ENCODE assay signal across 16 cellular contexts in genomic region chr12:120370343-120371243, GRCh38. TPM values are rescaled to one million over a fixed set of nuclear protein-coding genes. Genes with fewer than 3 reads are reported as not detected.
DNase-seq lines count a peak whose midpoint lies in the region; ATAC-seq, FAIRE-seq and TF ChIP-seq lines count a peak whose summit lies in the region.
"Had no signal": no experiment of that assay in that cellular context is flagged by ENCODE, and none has a peak within 500 bp of the region (broad histone marks: within the 10 kb centered on the region; RNA-seq: fewer than 3 reads in every experiment).

No MANE protein-coding gene starts in this region.

- peaks cover 2% of the 10 kb centered on the region for H3K79me1 ChIP-seq in H9 (ENCODE audit: insufficient read depth, low read depth, low read length, poor library complexity, severe bottlenecking)

- H4K20me1 ChIP-seq in H9 (ENCODE audit: control insufficient read depth, insufficient read depth, insufficient read length) (peaks cover 3% of the 10 kb centered on the region), astrocyte (ENCODE audit: insufficient read depth, low read length) (peaks cover 16% of the 10 kb centered on the region)

- H2AFZ ChIP-seq in H9 (ENCODE audit: low read length): no peak overlapping the region
- no peak overlapping the region for H2AFZ ChIP-seq in astrocyte (ENCODE audit: low read depth, low read length)

- no peak overlapping the region for H3K27ac ChIP-seq in CD4-positive, alpha-beta T cell (ENCODE audit: low read depth, low read length)
- H3K27ac ChIP-seq in H9 (ENCODE audit: insufficient read length, low read depth, low read length): no peak overlapping the region
- H3K27ac ChIP-seq in astrocyte (ENCODE audit: low read depth, low read length): no peak overlapping the region
- H3K27ac ChIP-seq in psoas muscle: no peak overlapping the region

- H2BK20ac ChIP-seq in H9 (ENCODE audit: low read depth, low read length, poor library complexity, severe bottlenecking): no peak overlapping the region

- CTCF ChIA-PET in CD4-positive, alpha-beta T cell (lab: Charles Lee): no interaction called here

- no peak overlapping the region for H2AK5ac ChIP-seq in H9 (ENCODE audit: insufficient read length, low read length)

- no peak overlapping the region for H3K18ac ChIP-seq in H9 (ENCODE audit: insufficient read length, low read depth, low read length)

- no peak overlapping the region for H3K27ac Mint-ChIP-seq in CD4-positive, alpha-beta T cell
- H3K27ac Mint-ChIP-seq in H9: peak overlapping the region in 2 of 3 experiments; percentile 67 to 95; a peak in 4 of 7 replicates
- H3K27ac Mint-ChIP-seq in astrocyte (ENCODE audit: unreplicated experiment): peak overlapping the region; percentile 47
- H3K27ac Mint-ChIP-seq in naive B cell: peak overlapping the region in 3 of 6 donors; percentile 41 to 80 (median 58)

- H3K27me3 ChIP-seq in CD4-positive, alpha-beta T cell (ENCODE audit: control insufficient read depth, insufficient read depth, low read length): peaks cover 84% of the 10 kb centered on the region
- H3K27me3 ChIP-seq in H9 (ENCODE audit: insufficient read depth, low read length) (peaks cover 7% of the 10 kb centered on the region; the same call in 1 of the 2 replicates), astrocyte (ENCODE audit: insufficient read depth, low read length) (peaks cover 50% of the 10 kb centered on the region), psoas muscle (ENCODE audit: insufficient read depth in 3 of 3, low read length in 2 of 3) (peaks cover 5 to 87% (median 17%) of the 10 kb centered on the region in 3 donors)

- H2BK15ac ChIP-seq in H9 (ENCODE audit: low read depth, low read length): no peak overlapping the region

- H3K23ac ChIP-seq in H9 (ENCODE audit: insufficient read length, low read depth, low read length): no peak overlapping the region

- POLR2A ChIA-PET in CD4-positive, alpha-beta T cell (lab: Charles Lee): no interaction called here

- H3K56ac ChIP-seq in H9 (ENCODE audit: insufficient read length, low read depth, low read length): no peak overlapping the region

- TF ChIP-seq CTCF in CD4-positive, alpha-beta T cell (IDR thresholded peaks at IDR 0.05): no peak
- TF ChIP-seq CTCF in H9 (conservative IDR thresholded peaks at IDR 0.05): no peak
- no peak for TF ChIP-seq CTCF in astrocyte (IDR thresholded peaks at IDR 0.05; ENCODE audit: insufficient read depth, low read depth, low read length)
- TF ChIP-seq CTCF in psoas muscle (IDR thresholded peaks at IDR 0.05): no peak

- H3K4me3 Mint-ChIP-seq in CD4-positive, alpha-beta T cell: peak overlapping the region; percentile 71
- H3K4me3 Mint-ChIP-seq in H9: peak overlapping the region; percentile 79 to 91
- peak overlapping the region; percentile 85 for H3K4me3 Mint-ChIP-seq in astrocyte (ENCODE audit: unreplicated experiment)
- peak overlapping the region in 7 of 8 donors; percentile 61 to 92 (median 79) for H3K4me3 Mint-ChIP-seq in naive B cell

- FAIRE-seq in astrocyte (lab: Jason Lieb, UNC) (no peak), GM19239 (lab: Jason Lieb, UNC) (no peak)
- FAIRE-seq: GM12878 had no signal

- DNase-seq in CD4-positive, alpha-beta T cell: no peak
- DNase-seq in H9: no peak
- DNase-seq in astrocyte (ENCODE audit: low read depth): no peak
- no peak for DNase-seq in naive B cell
- DNase-seq in KG1 (lab: John Stamatoyannopoulos, UW): no peak
- DNase-seq in GM19239 (ENCODE audit: insufficient read length, low spot score): no peak
- no peak for DNase-seq in psoas muscle
- DNase-seq: amniotic stem cell, cortex of kidney, mesenchymal stem cell had no signal

- H3K4me3 ChIP-seq in astrocyte (ENCODE audit: insufficient read depth, low read depth, low read length) (no peak overlapping the region), psoas muscle (no peak overlapping the region)
- H3K4me3 ChIP-seq: GM12878 had no signal

- H4K5ac ChIP-seq in H9 (ENCODE audit: insufficient read length, low read depth, low read length): no peak overlapping the region

- no peak overlapping the region for H2BK120ac ChIP-seq in H9 (ENCODE audit: low read depth, low read length, poor library complexity, severe bottlenecking)

- H3K4me2 ChIP-seq in H9 (ENCODE audit: insufficient read depth, insufficient read length, low read length) (peak overlapping the region; percentile 88), astrocyte (ENCODE audit: low read length) (no peak overlapping the region)

- H3K36me3 ChIP-seq in astrocyte (ENCODE audit: insufficient read depth, low read length): no peaks in the 10 kb centered on the region
- H3K36me3 ChIP-seq in psoas muscle (ENCODE audit: insufficient read depth in 1 of 2, low read depth in 1 of 2): no peaks in the 10 kb centered on the region

- no peak overlapping the region for H3K4ac ChIP-seq in H9 (ENCODE audit: low read depth, low read length)

- no peak overlapping the region for H2BK5ac ChIP-seq in H9 (ENCODE audit: insufficient read length, low read length)

- no peaks in the 10 kb centered on the region for H3K9me3 ChIP-seq in CD4-positive, alpha-beta T cell (ENCODE audit: control insufficient read depth, low read length)
- H3K9me3 ChIP-seq in H9 (ENCODE audit: control insufficient read depth, low read depth, low read length) (no peaks in the 10 kb centered on the region), astrocyte (ENCODE audit: insufficient read depth, low read depth, low read length) (no peaks in the 10 kb centered on the region), psoas muscle (no peaks in the 10 kb centered on the region)

- H3K9ac ChIP-seq in H9 (ENCODE audit: extremely low read depth, insufficient read length, low read length): no peak overlapping the region
- H3K9ac ChIP-seq in astrocyte (ENCODE audit: low read length): no peak overlapping the region

- no peak for ATAC-seq in CD4-positive, alpha-beta T cell (ENCODE audit: poor library complexity)
- no peak for ATAC-seq in naive B cell (ENCODE audit: low read depth in 2 of 2)
- ATAC-seq in GM18520 (IDR thresholded peaks at IDR 0.05; ENCODE audit: unreplicated experiment): no peak
- ATAC-seq in psoas muscle: no peak
- ATAC-seq: GM12878, Right ventricle myocardium inferior had no signal

- peaks cover 16% of the 10 kb centered on the region for H3K4me1 Mint-ChIP-seq in CD4-positive, alpha-beta T cell (ENCODE audit: low read depth)
- H3K4me1 Mint-ChIP-seq in H9: peaks cover 55 to 58% of the 10 kb centered on the region in 2 experiments
- H3K4me1 Mint-ChIP-seq in astrocyte (ENCODE audit: low read depth, unreplicated experiment): peaks cover 13% of the 10 kb centered on the region
- H3K4me1 Mint-ChIP-seq in naive B cell: peaks cover 12 to 25% (median 15%) of the 10 kb centered on the region in 3 donors

- no peak overlapping the region for H2BK12ac ChIP-seq in H9 (ENCODE audit: insufficient read length, low read depth, low read length)

- H3T11ph ChIP-seq in H9 (ENCODE audit: low read length): no peak overlapping the region

- intact Hi-C loops in CD4-positive, alpha-beta T cell (cut with DNase I, micrococcal nuclease): no loop called here
- intact Hi-C loops in psoas muscle (cut with DNase I): no loop called here

- no peaks in the 10 kb centered on the region for H3K36me3 Mint-ChIP-seq in CD4-positive, alpha-beta T cell (ENCODE audit: low read depth)
- H3K36me3 Mint-ChIP-seq in H9 (ENCODE audit: insufficient read depth in 1 of 3, low read depth in 3 of 3): peaks cover 11 to 18% (median 17%) of the 10 kb centered on the region in 3 experiments
- H3K36me3 Mint-ChIP-seq in astrocyte (ENCODE audit: low read depth, unreplicated experiment): peaks cover 4% of the 10 kb centered on the region
- H3K36me3 Mint-ChIP-seq in naive B cell: no peaks in the 10 kb centered on the region

- peaks cover 76% of the 10 kb centered on the region for H3K27me3 Mint-ChIP-seq in CD4-positive, alpha-beta T cell
- H3K27me3 Mint-ChIP-seq in H9 (ENCODE audit: low read depth) (peaks cover 56% of the 10 kb centered on the region), astrocyte (ENCODE audit: low read depth, unreplicated experiment) (peaks cover 41% of the 10 kb centered on the region), naive B cell (peaks cover 65 to 84% (median 83%) of the 10 kb centered on the region in 3 donors)

- H3K4me1 ChIP-seq in H9 (ENCODE audit: insufficient read depth, low read length) (peaks cover 15% of the 10 kb centered on the region; the same call in 1 of the 2 replicates), astrocyte (ENCODE audit: insufficient read depth, low read length) (peaks cover 13% of the 10 kb centered on the region), psoas muscle (no peaks in the 10 kb centered on the region)

- H3K14ac ChIP-seq in H9 (ENCODE audit: insufficient read depth, low read length): no peak overlapping the region

- H3K23me2 ChIP-seq in H9 (ENCODE audit: insufficient read length, low read depth, low read length, poor library complexity, severe bottlenecking): peaks cover 17% of the 10 kb centered on the region

- no peaks in the 10 kb centered on the region for H3K9me3 Mint-ChIP-seq in CD4-positive, alpha-beta T cell
- H3K9me3 Mint-ChIP-seq in H9 (no peaks in the 10 kb centered on the region), astrocyte (ENCODE audit: unreplicated experiment) (no peaks in the 10 kb centered on the region), naive B cell (peaks cover 0 to 1% (median 0%) of the 10 kb centered on the region in 7 donors)

- H4K91ac ChIP-seq in H9 (ENCODE audit: insufficient read length, low read depth, low read length): no peak overlapping the region

- no CpG with 5 or more reads among the region's 7 CpGs for WGBS in H9 (ENCODE audit: extremely low coverage, insufficient read length, low lambda C conversion rate)
- 31 to 43% (median 35%) methylated on average over 7 of the region's 7 CpGs for WGBS in psoas muscle, 3 donors

- H3K79me2 ChIP-seq in H9 (ENCODE audit: insufficient read depth, low read length) (no peaks in the 10 kb centered on the region), astrocyte (ENCODE audit: insufficient read depth, low read length) (peaks cover 5% of the 10 kb centered on the region)

- no peak overlapping the region for H4K8ac ChIP-seq in H9 (replicated peaks; ENCODE audit: insufficient read length, low read depth, low read length)

RNA-seq across cellular contexts. Expression of gene MSI1, which starts 1.6 kb away (rescaled TPM):
- not detected for total RNA-seq in CD4-positive, alpha-beta T cell
- total RNA-seq in H9 (2021) (91.5 and 93.2 TPM in 2 replicates), astrocyte (16.0 and 16.4 TPM in 2 replicates), psoas muscle (under 1 TPM in 2 of 4 donors, not detected in 2; 0.06 to 0.20 TPM)
- polyA plus RNA-seq in naive B cell (ENCODE audit: low read depth in 6 of 6) (not detected), psoas muscle (under 1 TPM in 2 of 3 donors, not detected in 1; 0.03 to 0.04 TPM)
- total RNA-seq: GM12878 had no signal
- polyA plus RNA-seq: BJ had no signal

RNA-seq across cellular contexts. Expression of gene PLA2G1B, which starts 43.0 kb away (rescaled TPM):
- total RNA-seq in CD4-positive, alpha-beta T cell: not detected
- total RNA-seq in H9 (2021): not detected in 2 replicates
- not detected in 2 replicates for total RNA-seq in astrocyte
- not detected for polyA plus RNA-seq in naive B cell (ENCODE audit: low read depth in 6 of 6)
- 1 to 10 TPM in 1 of 4 donors, not detected in 3; 1.0 TPM for total RNA-seq in psoas muscle
- polyA plus RNA-seq in psoas muscle: under 1 TPM in 2 of 3 donors, not detected in 1; 0.39 to 0.81 TPM
- total RNA-seq: Daoy, GM12878, Right ventricle myocardium inferior, ureter had no signal
- polyA plus RNA-seq: BJ, GM12878 had no signal

Comparison
In these comparisons a context has a peak if more than half of its experiments do, and no peak if none do; other contexts are left out.
1. RNA of gene MSI1, which starts 1.6 kb away (total RNA-seq): 91.5 to 93.2 TPM in H9 and 16.0 to 16.4 TPM in astrocyte; 0.06 to 0.20 TPM in psoas muscle and not detected in CD4-positive, alpha-beta T cell; every median in the first group is over 10 times any median in the second.
2. Peak in every context shown above with its lines, with median percentiles within 50 percentile points of each other: H3K4me3 Mint-ChIP-seq.